8 cellular contexts compared by ENCODE assay signal in genomic region chr2:127701193-127701650, GRCh38. TPM values are rescaled to one million over a fixed set of nuclear protein-coding genes. Genes with fewer than 3 reads are reported as not detected.
DNase-seq lines count a peak whose midpoint lies in the region; ATAC-seq and TF ChIP-seq lines count a peak whose summit lies in the region.

Gene SFT2D3, plus strand, starts transcription at chr2:127701497. Its CDS starts 32 bp downstream, at chr2:127701529.

- BruUV-seq in IMR-90 (replicated peaks; lab: Mats Ljungman, UMichigan): no TSS peak

- 0% methylated on average over 13 of the region's 44 CpGs; no CpG with 5 or more reads in 1 of the 2 experiments for WGBS in IMR-90 (ENCODE audit: extremely low coverage in 2 of 2, insufficient read length in 1 of 2), 2 experiments

- H3K4me2 ChIP-seq in IMR-90 (ENCODE audit: low read depth, low read length) (peak within 1 kb of the TSS; percentile 99), OCI-LY3 (ENCODE audit: low read length) (peak within 1 kb of the TSS; percentile 99)

- peak within 1 kb of the TSS; percentile 91 for H3K18ac ChIP-seq in IMR-90 (ENCODE audit: low read depth, low read length)

- H2BK5ac ChIP-seq in IMR-90 (ENCODE audit: low read depth, low read length, poor library complexity, severe bottlenecking): peak within 1 kb of the TSS; percentile 94

- H2AFZ ChIP-seq in IMR-90 (replicated peaks; ENCODE audit: low read length, poor library complexity) (peak within 1 kb of the TSS; percentile 99), OCI-LY3 (ENCODE audit: low read depth, low read length) (peak within 1 kb of the TSS; percentile 78)

- DNase-seq in DMS153 (lab: John Stamatoyannopoulos, UW) (peak; percentile 89), IMR-90 (peak; percentile 89), activated T-cell treated with anti-CD3 and anti-CD28 coated beads for 24 hours (ENCODE audit: low read depth) (peak; percentile 86), epithelial cell of prostate (ENCODE audit: low read depth, low spot score) (peak; percentile 56), mucosa of gallbladder (ENCODE audit: low spot score) (peak; percentile 94)
- peak; percentile 77 to 83 for DNase-seq in stimulated activated CD8-positive, alpha-beta memory T cell treated with anti-CD3 and anti-CD28 coated beads, Interleukin-4, amount 100 ng/mL, for 1 hour (ENCODE audit: low read depth in 2 of 2, low spot score in 1 of 2)

- dilution Hi-C loops in IMR-90 (cut with HindIII; ENCODE audit: low sequenced_read_pairs, unreplicated experiment): no loop called here

- H3K27ac ChIP-seq in IMR-90 (ENCODE audit: insufficient read depth, low read length): peak within 1 kb of the TSS; percentile 91
- peak within 1 kb of the TSS; percentile 87 for H3K27ac ChIP-seq in OCI-LY3 (ENCODE audit: low read length)
- peak within 1 kb of the TSS; percentile 92 for H3K27ac ChIP-seq in epithelial cell of prostate

- peak within 1 kb of the TSS; percentile 98 for H3K9ac ChIP-seq in IMR-90 (ENCODE audit: low read depth, low read length)
- peak within 1 kb of the TSS; percentile 95 for H3K9ac ChIP-seq in OCI-LY3 (ENCODE audit: low read length)

- H4K20me1 ChIP-seq in IMR-90 (ENCODE audit: insufficient read depth, low read length) (peaks cover 11% of the 10 kb centered on the region; the same call in 1 of the 2 replicates), OCI-LY3 (ENCODE audit: insufficient read depth, low read length) (0 out of 2 replicates have a peak, but pooled peaks cover 3% of the 10 kb centered on the region)

- H3K23ac ChIP-seq in IMR-90 (ENCODE audit: low read depth, low read length): peak within 1 kb of the TSS; percentile 88

- peaks cover 14 to 45% of the 10 kb centered on the region in 2 experiments for H3K79me1 ChIP-seq in IMR-90 (ENCODE audit: low read depth in 1 of 2, low read length in 2 of 2)

- H3K27me3 ChIP-seq in IMR-90 (ENCODE audit: control insufficient read depth, insufficient read depth, low read length) (no peaks in the 10 kb centered on the region), OCI-LY3 (ENCODE audit: low read depth, low read length) (no peaks in the 10 kb centered on the region)

- peaks cover 9% of the 10 kb centered on the region; the same call in 1 of the 2 replicates for H3K36me3 ChIP-seq in IMR-90 (ENCODE audit: control insufficient read depth, insufficient read depth, low read length)
- peaks cover 35% of the 10 kb centered on the region for H3K36me3 ChIP-seq in OCI-LY3 (replicated peaks; ENCODE audit: low read depth, low read length)

- in situ Hi-C loops in IMR-90 (cut with MboI; ENCODE audit: low sequenced_read_pairs): no loop called here

- no peak for TF ChIP-seq RAD21 in IMR-90 (IDR thresholded peaks at IDR 0.05; ENCODE audit: low read length)

- H2BK120ac ChIP-seq in IMR-90 (ENCODE audit: low read depth, low read length): peak within 1 kb of the TSS; percentile 59

- peak within 1 kb of the TSS; percentile 92 for H3K4ac ChIP-seq in IMR-90 (ENCODE audit: low read depth, low read length)

- peaks cover 8% of the 10 kb centered on the region for H3K4me1 ChIP-seq in IMR-90 (ENCODE audit: control insufficient read depth, insufficient read depth, low read length)
- H3K4me1 ChIP-seq in OCI-LY3 (ENCODE audit: low read length): peaks cover 13% of the 10 kb centered on the region

- CTCF ChIA-PET in IMR-90 (lab: Yijun Ruan, JAX): no interaction called here

- intact Hi-C loops in IMR-90 (cut with micrococcal nuclease): loop anchor here (10.0 kb wide), 1 partner anchor 176 kb away; the partner anchor contains the start of gene IWS1

- H3K4me3 ChIP-seq in IMR-90 (ENCODE audit: insufficient read depth, low read depth, low read length) (peak within 1 kb of the TSS; percentile 85), OCI-LY3 (ENCODE audit: low read length) (peak within 1 kb of the TSS; percentile 95)

- H3K9me1 ChIP-seq in IMR-90 (ENCODE audit: insufficient read depth, low read length): peaks cover 13% of the 10 kb centered on the region

- POLR2A ChIA-PET in IMR-90 (lab: Charles Lee; ENCODE audit: unreplicated experiment): no interaction called here

- no peak for TF ChIP-seq CTCF in IMR-90 (conservative IDR thresholded peaks at IDR 0.05; ENCODE audit: low read depth, low read length)
- TF ChIP-seq CTCF in OCI-LY3 (IDR thresholded peaks at IDR 0.05; ENCODE audit: low read depth, low read length): no peak

- H2AK5ac ChIP-seq in IMR-90 (ENCODE audit: low read depth, low read length): peak within 1 kb of the TSS; percentile 97

- H2BK20ac ChIP-seq in IMR-90 (ENCODE audit: low read depth, low read length): no peak within 1 kb of the TSS

- ATAC-seq in GM21576 (IDR thresholded peaks at IDR 0.05; ENCODE audit: unreplicated experiment) (peak; percentile 69), IMR-90 (ENCODE audit: low read depth) (peak; percentile 92)

- peaks cover 20% of the 10 kb centered on the region for H3K79me2 ChIP-seq in OCI-LY3 (ENCODE audit: low read length)

- peak within 1 kb of the TSS; percentile 76 for H3K56ac ChIP-seq in IMR-90 (ENCODE audit: extremely low read depth, insufficient read depth, low read length)

- H3K9me3 ChIP-seq in IMR-90 (ENCODE audit: control insufficient read depth, insufficient read depth, low read length): no peaks in the 10 kb centered on the region
- H3K9me3 ChIP-seq in OCI-LY3 (ENCODE audit: insufficient read depth, low read length): no peaks in the 10 kb centered on the region

- peak within 1 kb of the TSS; percentile 77 for H4K91ac ChIP-seq in IMR-90 (ENCODE audit: insufficient read depth, low read depth, low read length)

- 0 out of 3 replicates have a peak within 1 kb of the TSS, but pooled peaks have one; percentile 27 for H2BK15ac ChIP-seq in IMR-90 (ENCODE audit: low read depth, low read length)

- peak; percentile 93 for TF ChIP-seq POLR2A in IMR-90 (IDR thresholded peaks at IDR 0.05; ENCODE audit: low read depth, low read length)

- peak within 1 kb of the TSS; percentile 86 for H3K14ac ChIP-seq in IMR-90 (replicated peaks; ENCODE audit: low read depth, low read length)

- peak within 1 kb of the TSS; percentile 99 for H4K5ac ChIP-seq in IMR-90 (ENCODE audit: low read depth, low read length)

- peak within 1 kb of the TSS; percentile 93 for H2AK9ac ChIP-seq in IMR-90 (replicated peaks; ENCODE audit: low read depth, low read length, poor library complexity)

- H4K8ac ChIP-seq in IMR-90 (ENCODE audit: low read depth in 2 of 2, low read length in 2 of 2): peak within 1 kb of the TSS; percentile 91 to 100

TF ChIP-seq in IMR-90, 13 proteins besides CTCF, POLR2A, EP300 and RAD21:
- TF ChIP-seq RFX5 (IDR thresholded peaks at IDR 0.05; ENCODE audit: low read depth, low read length) (no peak), MAZ (IDR thresholded peaks at IDR 0.05; ENCODE audit: borderline replicate concordance, low read depth, low read length) (peak; percentile 31; the same call in 1 of the 2 replicates), MAFK (IDR thresholded peaks at IDR 0.05; ENCODE audit: low read depth, low read length) (no peak), ELK1 (IDR thresholded peaks at IDR 0.05; ENCODE audit: borderline replicate concordance, low read depth, low read length) (no peak), SMC3 (IDR thresholded peaks at IDR 0.05; ENCODE audit: low read depth, low read length) (no peak), NFE2L2 (IDR thresholded peaks at IDR 0.05; ENCODE audit: low read depth, low read length) (no peak), CHD1 (IDR thresholded peaks at IDR 0.05; ENCODE audit: low read depth, low read length) (no peak)

RNA-seq across cellular contexts. Expression of gene SFT2D3, which starts in this region (rescaled TPM):
- total RNA-seq in IMR-90 (2012; rRNA removed) (2.5 and 3.9 TPM in 2 replicates), mucosa of gallbladder (7.2 TPM)
- 3.1 TPM in 2 replicates for polyA plus RNA-seq in IMR-90 (2012; rRNA removed)
- 1.4 and 1.8 TPM in 2 replicates for polyA plus RNA-seq in IMR-90 (2012; cell fraction: cytosol; rRNA removed)
- polyA plus RNA-seq in IMR-90 (2012; cell fraction: nucleus; rRNA removed; ENCODE audit: low replicate concordance): 1.3 TPM in 2 replicates

Comparison
In these comparisons a context has a peak if more than half of its experiments do, and no peak if none do; other contexts are left out.
1. Peak in every context shown above with its lines: DNase-seq, ATAC-seq, H3K4me3 ChIP-seq and H3K27ac ChIP-seq.